In the genomic region with DNA sequence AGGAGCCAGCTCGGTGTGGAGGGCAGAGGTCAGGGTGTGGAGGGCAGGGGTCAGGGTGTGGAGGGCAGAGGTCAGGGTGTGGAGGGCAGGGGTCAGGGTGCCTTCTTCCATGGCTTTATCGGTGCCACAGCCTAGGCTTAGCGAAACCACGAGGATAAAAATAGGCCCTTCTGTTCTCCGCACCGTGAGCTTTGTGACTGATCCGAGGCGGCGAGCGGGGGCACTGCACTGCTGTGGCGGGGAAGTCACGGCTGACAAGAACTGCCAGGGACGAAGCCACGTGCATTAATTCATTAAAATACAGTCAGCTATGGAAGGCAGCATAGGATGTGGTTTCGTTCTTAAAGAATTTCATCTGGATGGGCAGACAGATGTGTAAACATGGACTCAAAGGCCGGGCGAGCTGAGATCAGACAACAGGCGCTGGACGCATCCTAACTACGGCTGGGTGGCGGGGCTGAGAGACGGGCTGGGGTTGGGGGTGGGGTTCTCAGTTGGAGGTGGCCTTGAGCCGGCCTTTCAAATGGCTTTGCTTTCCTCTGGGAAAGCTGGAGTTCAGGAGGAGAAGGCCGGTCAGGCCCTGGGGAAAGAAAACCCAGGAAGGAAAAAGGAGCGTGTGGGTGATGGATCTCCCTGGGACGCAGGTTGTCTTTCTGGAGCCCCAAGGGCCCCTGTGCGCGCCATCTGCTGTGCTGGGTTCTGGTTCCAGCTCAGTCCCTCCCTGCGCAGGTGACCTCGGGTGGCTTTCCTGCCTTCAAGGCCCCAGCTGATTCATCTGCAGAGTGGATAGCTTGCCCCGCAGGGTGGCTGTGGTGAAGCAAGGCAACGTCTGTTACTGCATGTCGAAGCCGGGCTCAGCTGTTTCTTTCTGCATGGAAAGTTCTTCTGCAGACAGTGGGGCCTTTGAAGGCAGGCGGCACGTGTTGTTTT, we compare ENCODE assay signal across 15 cellular contexts. TPM values are rescaled to one million over a fixed set of nuclear protein-coding genes. Genes with fewer than 3 reads are reported as not detected.
A peak's percentile ranks its signal among the peaks of the same experiment; 100 is the strongest.
DNase-seq lines count a peak whose midpoint lies in the region; FAIRE-seq and TF ChIP-seq lines count a peak whose summit lies in the region.
"Had no signal": no experiment of that assay in that cellular context is flagged by ENCODE, and none has a peak within 500 bp of the region (broad histone marks: within the 10 kb centered on the region; RNA-seq: fewer than 3 reads in every experiment).

No MANE protein-coding gene starts in this region.

- POLR2A ChIA-PET in activated CD4-positive, alpha-beta memory T cell treated with anti-CD3 and anti-CD28 coated beads, Interleukin-2, amount 10 ng/mL, durations not matched to agents 7 days and 5 days (lab: Charles Lee): no interaction called here

- DNase-seq in DMS53 (lab: John Stamatoyannopoulos, UW): peak; percentile 76
- DNase-seq in DMS53 treated with DMSO at 0.1 percent for 48 hours (lab: John Stamatoyannopoulos, UW; ENCODE audit: unreplicated experiment): no peak
- DNase-seq in SK-MEL-5 (ENCODE audit: low read depth, low spot score): peak; percentile 30
- DNase-seq in head of caudate nucleus: peak; percentile 48 to 94 (median 81)
- DNase-seq in smooth muscle cell (lab: John Stamatoyannopoulos, UW; ENCODE audit: unreplicated experiment): no peak
- no peak for DNase-seq in urothelium cell line (ENCODE audit: low spot score)
- no peak for DNase-seq in HuH-7.5 (ENCODE audit: low spot score)
- DNase-seq in activated CD4-positive, alpha-beta memory T cell treated with anti-CD3 and anti-CD28 coated beads, Interleukin-2, amount 10 ng/mL, durations not matched to agents 7 days and 5 days: no peak
- DNase-seq: activated T-cell treated with anti-CD3 and anti-CD28 coated beads, Interleukin-2, amount 50 U/mL, for 4 hours; KG1; naive B cell; NCI-H2227 treated with DMSO at 0.1 percent for 48 hours; stimulated activated CD4-positive, alpha-beta T cell treated with anti-CD3 and anti-CD28 coated beads, Interleukin-4, amount 100 ng/mL, for 24 hours; T-helper 2 cell had no signal

- no peaks in the 10 kb centered on the region for H3K36me3 ChIP-seq in smooth muscle cell (ENCODE audit: low read depth)

- H3K4me3 ChIP-seq in smooth muscle cell: no peak overlapping the region

- H3K4me2 ChIP-seq in smooth muscle cell: peak overlapping the region; percentile 33

- no peaks in the 10 kb centered on the region for H4K20me1 ChIP-seq in smooth muscle cell (ENCODE audit: low read depth)

- H3F3A ChIP-seq in smooth muscle cell (ENCODE audit: low read depth): peaks cover 4% of the 10 kb centered on the region

- H3K9ac ChIP-seq in smooth muscle cell (ENCODE audit: low read depth): no peak overlapping the region

- intact Hi-C loops in head of caudate nucleus (cut with DNase I): no loop called here

- H3K27me3 ChIP-seq in smooth muscle cell (ENCODE audit: low read depth): no peaks in the 10 kb centered on the region

- H3K27ac Mint-ChIP-seq in activated CD4-positive, alpha-beta memory T cell treated with anti-CD3 and anti-CD28 coated beads, Interleukin-2, amount 10 ng/mL, durations not matched to agents 7 days and 5 days: no peak overlapping the region

- no peak for TF ChIP-seq CTCF in smooth muscle cell (IDR thresholded peaks at IDR 0.05; ENCODE audit: borderline replicate concordance, insufficient read depth, poor library complexity, severe bottlenecking)

- peak overlapping the region; percentile 17 for H3K27ac ChIP-seq in smooth muscle cell (ENCODE audit: low read depth)

- H3K27me3 Mint-ChIP-seq in activated CD4-positive, alpha-beta memory T cell treated with anti-CD3 and anti-CD28 coated beads, Interleukin-2, amount 10 ng/mL, durations not matched to agents 7 days and 5 days: no peaks in the 10 kb centered on the region

- in situ Hi-C loops in SK-MEL-5 (cut with HindIII; ENCODE audit: low pct_unique_long_range_greater_than_20kb, low sequenced_read_pairs): no loop called here

- H3K36me3 Mint-ChIP-seq in activated CD4-positive, alpha-beta memory T cell treated with anti-CD3 and anti-CD28 coated beads, Interleukin-2, amount 10 ng/mL, durations not matched to agents 7 days and 5 days (ENCODE audit: low read depth): peaks cover 13% of the 10 kb centered on the region
- H3K36me3 Mint-ChIP-seq: naive B cell had no signal

- CTCF ChIA-PET in activated CD4-positive, alpha-beta memory T cell treated with anti-CD3 and anti-CD28 coated beads, Interleukin-2, amount 10 ng/mL, durations not matched to agents 7 days and 5 days (lab: Charles Lee): no interaction called here

- H2AFZ ChIP-seq in smooth muscle cell (ENCODE audit: low read depth): peak overlapping the region; percentile 75

- peaks cover 12% of the 10 kb centered on the region for H3K4me1 ChIP-seq in smooth muscle cell (ENCODE audit: low read depth)

- no peak overlapping the region for H3K4me3 Mint-ChIP-seq in activated CD4-positive, alpha-beta memory T cell treated with anti-CD3 and anti-CD28 coated beads, Interleukin-2, amount 10 ng/mL, durations not matched to agents 7 days and 5 days
- H3K4me3 Mint-ChIP-seq: activated T-cell treated with anti-CD3 and anti-CD28 coated beads, Interleukin-2, amount 50 U/mL, for 4 hours had no signal

- H3K9me3 Mint-ChIP-seq in activated CD4-positive, alpha-beta memory T cell treated with anti-CD3 and anti-CD28 coated beads, Interleukin-2, amount 10 ng/mL, durations not matched to agents 7 days and 5 days: peaks cover 8% of the 10 kb centered on the region
- H3K9me3 Mint-ChIP-seq: activated T-cell treated with anti-CD3 and anti-CD28 coated beads, Interleukin-2, amount 50 U/mL, for 4 hours; naive B cell had no signal

- WGBS in smooth muscle cell (ENCODE audit: low lambda C conversion rate): 49% methylated on average over 35 of the region's 36 CpGs

- H3K4me1 Mint-ChIP-seq in activated CD4-positive, alpha-beta memory T cell treated with anti-CD3 and anti-CD28 coated beads, Interleukin-2, amount 10 ng/mL, durations not matched to agents 7 days and 5 days: peaks cover 33% of the 10 kb centered on the region

- FAIRE-seq in urothelium cell line (lab: Jason Lieb, UNC): no peak

- H3K9me3 ChIP-seq in smooth muscle cell (replicated peaks; ENCODE audit: low read depth): no peaks in the 10 kb centered on the region

- H3K79me2 ChIP-seq in smooth muscle cell (ENCODE audit: low read depth): no peaks in the 10 kb centered on the region

RNA-seq across cellular contexts. Expression of a gene that starts 1.0 kb away (rescaled TPM):
- not detected in 2 replicates for total RNA-seq in SK-MEL-5 (2014; rRNA removed; shearing (Covaris generic))
- not detected in 2 replicates for polyA plus RNA-seq in SK-MEL-5 (2015; cell fraction: cytosol; rRNA removed)
- not detected in 2 replicates for polyA plus RNA-seq in SK-MEL-5 (2015; cell fraction: nucleus; rRNA removed)
- not detected in 2 replicates for total RNA-seq in smooth muscle cell
- polyA plus RNA-seq in smooth muscle cell: not detected in 2 replicates
- not detected for total RNA-seq in activated CD4-positive, alpha-beta memory T cell treated with anti-CD3 and anti-CD28 coated beads, Interleukin-2, amount 10 ng/mL, durations not matched to agents 7 days and 5 days
- total RNA-seq: A172; activated T-cell treated with anti-CD3 and anti-CD28 coated beads, Interleukin-2, amount 50 U/mL, for 4 hours had no signal

RNA-seq across cellular contexts. Expression of a gene that starts 46.3 kb away (rescaled TPM):
- total RNA-seq in SK-MEL-5 (2014; rRNA removed; shearing (Covaris generic)): not detected in 2 replicates
- polyA plus RNA-seq in SK-MEL-5 (2015; cell fraction: cytosol; rRNA removed): 0.39 TPM in 1 of 2 replicates, not detected in the other
- not detected in 2 replicates for polyA plus RNA-seq in SK-MEL-5 (2015; cell fraction: nucleus; rRNA removed)
- not detected in 2 replicates for total RNA-seq in smooth muscle cell
- not detected in 2 replicates for polyA plus RNA-seq in smooth muscle cell
- total RNA-seq in activated CD4-positive, alpha-beta memory T cell treated with anti-CD3 and anti-CD28 coated beads, Interleukin-2, amount 10 ng/mL, durations not matched to agents 7 days and 5 days: not detected
- total RNA-seq: A172; activated T-cell treated with anti-CD3 and anti-CD28 coated beads, Interleukin-2, amount 50 U/mL, for 4 hours had no signal

Comparison
In these comparisons a context has a peak if more than half of its experiments do, and no peak if none do; other contexts are left out.
1. DNase-seq: peak in DMS53 (single experiment), SK-MEL-5 (single experiment) and head of caudate nucleus (42 of 42); none in DMS53 treated with DMSO at 0.1 percent for 48 hours (single experiment), smooth muscle cell (single experiment), urothelium cell line (single experiment), HuH-7.5 (single experiment) and activated CD4-positive, alpha-beta memory T cell treated with anti-CD3 and anti-CD28 coated beads, Interleukin-2, amount 10 ng/mL, durations not matched to agents 7 days and 5 days (single experiment).